Comparison of ENCODE assay signal across 8 cellular contexts in the genomic region with DNA sequence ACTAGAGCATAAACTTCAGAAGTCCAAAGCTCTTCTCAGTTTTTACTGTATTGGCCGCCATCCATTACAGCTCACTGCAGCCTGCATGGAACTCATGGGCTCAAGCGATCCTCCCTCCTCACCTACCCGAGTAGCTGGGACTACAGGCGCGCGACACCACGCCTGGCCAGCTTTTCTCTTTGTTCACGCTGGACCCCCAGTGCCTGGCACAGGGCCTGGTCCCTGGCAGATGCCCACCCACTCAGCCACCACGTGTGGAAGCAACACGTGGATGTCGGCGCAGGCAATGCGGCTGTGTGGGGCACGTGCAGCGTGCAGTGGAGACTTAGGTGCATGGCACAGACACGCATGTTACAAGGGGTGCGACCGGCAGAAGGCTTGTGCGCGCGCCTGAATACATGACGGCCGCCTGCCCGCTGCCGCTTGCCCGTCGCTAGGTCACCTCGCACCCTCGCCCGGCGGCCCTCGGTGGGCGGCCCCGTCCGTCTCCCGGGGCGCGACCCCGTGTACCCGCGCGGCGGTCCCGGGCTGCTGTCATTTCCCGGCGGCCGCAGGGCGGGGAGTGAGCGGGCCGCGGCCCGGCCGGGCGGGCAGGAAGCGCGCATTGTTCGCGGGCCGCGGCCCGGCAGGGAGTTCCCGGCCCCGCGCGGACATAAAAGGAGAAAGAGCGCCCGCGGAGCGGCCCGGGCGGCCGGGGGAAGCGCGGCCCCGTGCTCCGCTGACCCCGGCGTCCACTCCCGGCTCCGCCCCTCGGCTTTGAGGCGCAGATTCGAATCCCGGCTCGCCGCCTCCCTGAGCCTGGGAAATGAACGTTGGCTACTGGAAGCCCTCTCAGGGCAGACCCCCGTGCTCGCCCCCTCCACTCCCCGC. TPM values are rescaled to one million over a fixed set of nuclear protein-coding genes. Genes with fewer than 3 reads are reported as not detected.
DNase-seq lines count a peak whose midpoint lies in the region; ATAC-seq and TF ChIP-seq lines count a peak whose summit lies in the region.

No MANE protein-coding gene starts in this region.

- 6 to 40% (median 10%) methylated on average over 12 to 90 of the region's 90 CpGs for WGBS in adrenal gland, 4 donors

- TF ChIP-seq POLR2A in adrenal gland (IDR thresholded peaks at IDR 0.05): no peak

- H3K4me3 ChIP-seq in HUES6 (ENCODE audit: low read depth, low read length) (peak overlapping the region; percentile 87), adrenal gland (peak overlapping the region in 2 of 4 donors; percentile 42 to 70), iPS-15b (ENCODE audit: low read depth, low read length) (peak overlapping the region; percentile 75), skeletal muscle cell (ENCODE audit: low read depth, low read length) (peak overlapping the region; percentile 51)

- peak overlapping the region; percentile 82 to 92 for H3K4me3 Mint-ChIP-seq in CD14-positive monocyte

- DNase-seq in CD14-positive monocyte (ENCODE audit: low spot score): no peak
- DNase-seq in adrenal gland: peak; percentile 30 to 62 (median 50)
- DNase-seq in skeletal muscle cell (ENCODE audit: low read depth): no peak
- DNase-seq in T-helper 9 cell: no peak
- no peak for DNase-seq in NCI-H1048 (lab: John Stamatoyannopoulos, UW)

- TF ChIP-seq CTCF in CD14-positive monocyte (IDR thresholded peaks at IDR 0.05): no peak
- no peak for TF ChIP-seq CTCF in adrenal gland (IDR thresholded peaks at IDR 0.05)

- H3K9ac ChIP-seq in HUES6 (ENCODE audit: low read length) (peak overlapping the region; percentile 78), iPS-15b (ENCODE audit: low read depth, low read length) (no peak overlapping the region)

- peaks cover 16% of the 10 kb centered on the region for H3K4me1 Mint-ChIP-seq in CD14-positive monocyte

- no peak for ATAC-seq in HG02870 (IDR thresholded peaks at IDR 0.05; ENCODE audit: unreplicated experiment)

- no peaks in the 10 kb centered on the region for H3K9me3 Mint-ChIP-seq in CD14-positive monocyte

- H3K27ac Mint-ChIP-seq in CD14-positive monocyte: peak overlapping the region in 2 of 7 donors; percentile 3 to 50

- H3K36me3 Mint-ChIP-seq in CD14-positive monocyte: peaks cover 3 to 4% of the 10 kb centered on the region in 2 donors

- intact Hi-C loops in CD14-positive monocyte (cut with micrococcal nuclease): loop anchor here in 1 of 2 donors (2.0 kb wide), 1 partner anchor 246 kb away; no protein-coding TSS in a partner anchor
- intact Hi-C loops in adrenal gland (cut with DNase I): no loop called here

- peaks cover 25% of the 10 kb centered on the region for H3K27me3 ChIP-seq in HUES6 (ENCODE audit: control insufficient read depth, insufficient read depth, low read length)
- H3K27me3 ChIP-seq in adrenal gland: no peaks in the 10 kb centered on the region
- H3K27me3 ChIP-seq in iPS-15b (ENCODE audit: control insufficient read depth, insufficient read depth, low read length): peaks cover 38% of the 10 kb centered on the region

- H3K27me3 Mint-ChIP-seq in CD14-positive monocyte (ENCODE audit: low read depth in 3 of 3): peaks cover 32 to 45% (median 37%) of the 10 kb centered on the region in 3 donors

- no peaks in the 10 kb centered on the region for H3K36me3 ChIP-seq in HUES6 (ENCODE audit: control insufficient read depth, insufficient read depth, low read length)
- H3K36me3 ChIP-seq in adrenal gland (replicated peaks in 1 of 2): no peaks in the 10 kb centered on the region
- H3K36me3 ChIP-seq in iPS-15b (ENCODE audit: control insufficient read depth, insufficient read depth, low read length): no peaks in the 10 kb centered on the region

- H3K9me3 ChIP-seq in HUES6 (ENCODE audit: control insufficient read depth, insufficient read depth, low read depth, low read length) (no peaks in the 10 kb centered on the region), adrenal gland (replicated peaks in 1 of 3) (no peaks in the 10 kb centered on the region), iPS-15b (ENCODE audit: control insufficient read depth, insufficient read depth, low read length) (no peaks in the 10 kb centered on the region)

- H3K4me1 ChIP-seq in HUES6 (ENCODE audit: control insufficient read depth, insufficient read depth, low read length) (peaks cover 16% of the 10 kb centered on the region), adrenal gland (replicated peaks in 1 of 2) (peaks cover 8 to 12% of the 10 kb centered on the region in 2 donors), iPS-15b (ENCODE audit: control insufficient read depth, insufficient read depth, low read length) (peaks cover 4% of the 10 kb centered on the region)

- no peak overlapping the region for H3K27ac ChIP-seq in HUES6 (ENCODE audit: low read depth, low read length)
- peak overlapping the region in 2 of 5 donors; percentile 21 to 36 for H3K27ac ChIP-seq in adrenal gland

RNA-seq across cellular contexts. Expression of gene PTGS1, which starts 24.1 kb away (rescaled TPM):
- polyA plus RNA-seq in CD14-positive monocyte (10 to 100 TPM; 17.9 to 20.5 TPM), adrenal gland (1 to 10 TPM; 1.3 to 1.7 (median 1.6) TPM)
- total RNA-seq in adrenal gland: 1 to 10 TPM; 2.8 to 6.6 (median 5.7) TPM

Comparison
In these comparisons a context has a peak if more than half of its experiments do, and no peak if none do; other contexts are left out.
1. DNase-seq: peak in adrenal gland (7 of 7); none in CD14-positive monocyte (single experiment), skeletal muscle cell (single experiment), T-helper 9 cell (single experiment) and NCI-H1048 (single experiment).
2. RNA of gene PTGS1, which starts 24.1 kb away (polyA plus RNA-seq): 17.9 to 20.5 TPM in CD14-positive monocyte; 1.3 to 1.7 TPM in adrenal gland; every median in the first group is over 4 times any median in the second.